In the genomic region with DNA sequence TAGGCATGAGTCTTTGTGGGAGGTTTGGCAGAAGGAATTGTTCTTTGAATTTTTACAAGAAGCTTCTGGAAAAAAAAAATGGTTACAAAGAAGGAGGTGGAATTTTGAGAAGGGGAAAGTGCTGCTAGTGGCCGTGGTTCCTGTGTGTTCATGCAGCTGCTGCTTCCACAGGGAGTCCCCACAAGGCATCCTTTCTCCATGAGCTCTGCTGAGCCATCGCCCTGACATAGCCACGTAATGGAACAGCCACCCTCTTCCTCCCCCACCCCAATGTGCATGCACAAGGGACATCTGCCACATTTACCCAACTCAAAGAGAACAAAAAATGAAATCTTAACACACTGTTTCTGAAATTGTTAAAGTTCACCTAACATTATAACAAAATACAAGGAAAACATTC, we compare ENCODE assay signal across 23 cellular contexts.
"Had no signal": no experiment of that assay in that cellular context is flagged by ENCODE, and none has a peak within 500 bp of the region (broad histone marks: within the 10 kb centered on the region; RNA-seq: fewer than 3 reads in every experiment).

No MANE protein-coding gene starts in this region.

- H3K4me3 ChIP-seq: esophagus muscularis mucosa, left lung, lung, suprapubic skin, tibial artery had no signal

- H3K27me3 ChIP-seq: esophagus muscularis mucosa, left lung, suprapubic skin, tibial artery had no signal

- H3K9me3 ChIP-seq: esophagus muscularis mucosa, suprapubic skin, tibial artery had no signal

- DNase-seq: activated CD4-positive, alpha-beta memory T cell treated with anti-CD3 and anti-CD28 coated beads for 36 hours; activated CD4-positive, alpha-beta T cell treated with anti-CD3 and anti-CD28 coated beads, Interleukin-2, amount 10 ng/mL, durations not matched to agents 24 days and 14 days; activated CD8-positive, alpha-beta memory T cell treated with anti-CD3 and anti-CD28 coated beads, Interleukin-2, amount 50 U/mL, for 4 hours; activated effector memory CD4-positive, alpha-beta T cell treated with anti-CD3 and anti-CD28 coated beads, Interleukin-2, amount 50 U/mL, for 16 hours; activated naive CD4-positive, alpha-beta T cell treated with anti-CD3 and anti-CD28 coated beads for 36 hours; activated naive CD8-positive, alpha-beta T cell treated with anti-CD3 and anti-CD28 coated beads for 36 hours; activated T-cell treated with anti-CD3 and anti-CD28 coated beads, Interleukin-2, amount 50 U/mL, for 1 hour; effector CD4-positive, alpha-beta T cell; left lung; mesendoderm; small intestine; stimulated activated CD4-positive, alpha-beta T cell treated with anti-CD3 and anti-CD28 coated beads, Interleukin-4, amount 100 ng/mL, for 4 hours; stimulated activated CD8-positive, alpha-beta memory T cell treated with anti-CD3 and anti-CD28 coated beads, Interleukin-4, amount 100 ng/mL, for 48 hours; stimulated activated naive CD8-positive, alpha-beta T cell treated with anti-CD3 and anti-CD28 coated beads, Interleukin-15, amount 100 ng/mL, for 72 hours; tibial artery had no signal

- H3K36me3 ChIP-seq: esophagus muscularis mucosa, left lung, suprapubic skin, tibial artery had no signal

- ATAC-seq: activated CD4-positive, CD25-positive, alpha-beta regulatory T cell treated with anti-CD3 and anti-CD28 coated beads, Interleukin-2, amount 50 U/mL, for 24 hours; left lung; natural killer cell treated with Interleukin-12 subunit alpha and Interleukin-12 subunit beta and Interleukin-15 and Interleukin-18, amount 100 ng/mL, for 72 hours; sciatic nerve; stimulated activated memory B cell treated with anti-CD40 and anti-IgM and Interleukin-4, amounts not matched to agents 10 μg/mL and 1 μg/mL and 100 μg/mL, for 72 hours; stimulated activated naive CD8-positive, alpha-beta T cell treated with anti-CD3 and anti-CD28 coated beads, Interleukin-15, amount 100 ng/mL, for 72 hours had no signal

- H3K4me1 ChIP-seq: esophagus muscularis mucosa, left lung, suprapubic skin, tibial artery had no signal

- H3K27ac ChIP-seq: esophagus muscularis mucosa, left lung, suprapubic skin, tibial artery, VCaP had no signal
